In the genomic region with DNA sequence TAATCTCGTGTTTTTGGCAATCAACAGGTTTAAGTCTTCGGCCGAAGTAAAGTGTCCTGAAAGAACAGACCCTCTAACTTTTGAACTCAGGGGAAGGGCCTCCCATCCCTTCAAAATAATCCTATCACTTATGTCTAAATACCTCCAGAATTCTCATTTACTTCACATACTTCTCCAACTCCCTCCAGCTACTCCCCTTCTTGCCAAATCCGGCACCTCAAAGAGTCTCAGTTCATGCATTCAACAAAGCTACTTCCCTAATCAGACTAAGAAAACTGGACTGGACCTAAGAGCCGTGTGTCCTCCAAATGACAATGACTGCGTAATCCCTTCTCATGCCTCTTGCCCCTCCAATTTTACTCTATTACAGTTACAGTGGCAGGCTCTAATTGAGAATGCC, we compare ENCODE assay signal across 1 cellular context.
TF ChIP-seq lines count a peak whose summit lies in the region.

No MANE protein-coding gene starts in this region.

TF ChIP-seq in GM12878, 131 proteins besides CTCF, POLR2A, EP300 and RAD21:
- TF ChIP-seq RBBP5 (conservative IDR thresholded peaks at IDR 0.05): no peak
- TF ChIP-seq KLF5 (IDR thresholded peaks at IDR 0.05; ENCODE audit: partially characterized antibody): no peak
- TF ChIP-seq, protein P1, sequence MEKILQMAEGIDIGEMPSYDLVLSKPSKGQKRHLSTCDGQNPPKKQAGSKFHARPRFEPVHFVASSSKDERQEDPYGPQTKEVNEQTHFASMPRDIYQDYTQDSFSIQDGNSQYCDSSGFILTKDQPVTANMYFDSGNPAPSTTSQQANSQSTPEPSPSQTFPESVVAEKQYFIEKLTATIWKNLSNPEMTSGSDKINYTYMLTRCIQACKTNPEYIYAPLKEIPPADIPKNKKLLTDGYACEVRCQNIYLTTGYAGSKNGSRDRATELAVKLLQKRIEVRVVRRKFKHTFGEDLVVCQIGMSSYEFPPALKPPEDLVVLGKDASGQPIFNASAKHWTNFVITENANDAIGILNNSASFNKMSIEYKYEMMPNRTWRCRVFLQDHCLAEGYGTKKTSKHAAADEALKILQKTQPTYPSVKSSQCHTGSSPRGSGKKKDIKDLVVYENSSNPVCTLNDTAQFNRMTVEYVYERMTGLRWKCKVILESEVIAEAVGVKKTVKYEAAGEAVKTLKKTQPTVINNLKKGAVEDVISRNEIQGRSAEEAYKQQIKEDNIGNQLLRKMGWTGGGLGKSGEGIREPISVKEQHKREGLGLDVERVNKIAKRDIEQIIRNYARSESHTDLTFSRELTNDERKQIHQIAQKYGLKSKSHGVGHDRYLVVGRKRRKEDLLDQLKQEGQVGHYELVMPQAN (conservative IDR thresholded peaks at IDR 0.05): no peak
- TF ChIP-seq ATF7 (IDR thresholded peaks at IDR 0.05; ENCODE audit: low read depth): no peak
- TF ChIP-seq TCF7 (IDR thresholded peaks at IDR 0.05; ENCODE audit: borderline replicate concordance): no peak
- no peak for TF ChIP-seq CREB1 (IDR thresholded peaks at IDR 0.05; ENCODE audit: low read depth)
- TF ChIP-seq SMAD1 (IDR thresholded peaks at IDR 0.05; ENCODE audit: low read depth, partially characterized antibody): no peak
- TF ChIP-seq PML (IDR thresholded peaks at IDR 0.05; ENCODE audit: low read length): no peak
- no peak for TF ChIP-seq EZH2 (IDR thresholded peaks at IDR 0.05; ENCODE audit: borderline replicate concordance, control insufficient read depth, low read depth, low read length)
- TF ChIP-seq, protein P2, sequence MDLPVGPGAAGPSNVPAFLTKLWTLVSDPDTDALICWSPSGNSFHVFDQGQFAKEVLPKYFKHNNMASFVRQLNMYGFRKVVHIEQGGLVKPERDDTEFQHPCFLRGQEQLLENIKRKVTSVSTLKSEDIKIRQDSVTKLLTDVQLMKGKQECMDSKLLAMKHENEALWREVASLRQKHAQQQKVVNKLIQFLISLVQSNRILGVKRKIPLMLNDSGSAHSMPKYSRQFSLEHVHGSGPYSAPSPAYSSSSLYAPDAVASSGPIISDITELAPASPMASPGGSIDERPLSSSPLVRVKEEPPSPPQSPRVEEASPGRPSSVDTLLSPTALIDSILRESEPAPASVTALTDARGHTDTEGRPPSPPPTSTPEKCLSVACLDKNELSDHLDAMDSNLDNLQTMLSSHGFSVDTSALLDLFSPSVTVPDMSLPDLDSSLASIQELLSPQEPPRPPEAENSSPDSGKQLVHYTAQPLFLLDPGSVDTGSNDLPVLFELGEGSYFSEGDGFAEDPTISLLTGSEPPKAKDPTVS (IDR thresholded peaks at IDR 0.05; ENCODE audit: low read depth, low read length): no peak
- no peak for TF ChIP-seq MTA2 (IDR thresholded peaks at IDR 0.05; ENCODE audit: low read depth)
- TF ChIP-seq, protein P3, sequence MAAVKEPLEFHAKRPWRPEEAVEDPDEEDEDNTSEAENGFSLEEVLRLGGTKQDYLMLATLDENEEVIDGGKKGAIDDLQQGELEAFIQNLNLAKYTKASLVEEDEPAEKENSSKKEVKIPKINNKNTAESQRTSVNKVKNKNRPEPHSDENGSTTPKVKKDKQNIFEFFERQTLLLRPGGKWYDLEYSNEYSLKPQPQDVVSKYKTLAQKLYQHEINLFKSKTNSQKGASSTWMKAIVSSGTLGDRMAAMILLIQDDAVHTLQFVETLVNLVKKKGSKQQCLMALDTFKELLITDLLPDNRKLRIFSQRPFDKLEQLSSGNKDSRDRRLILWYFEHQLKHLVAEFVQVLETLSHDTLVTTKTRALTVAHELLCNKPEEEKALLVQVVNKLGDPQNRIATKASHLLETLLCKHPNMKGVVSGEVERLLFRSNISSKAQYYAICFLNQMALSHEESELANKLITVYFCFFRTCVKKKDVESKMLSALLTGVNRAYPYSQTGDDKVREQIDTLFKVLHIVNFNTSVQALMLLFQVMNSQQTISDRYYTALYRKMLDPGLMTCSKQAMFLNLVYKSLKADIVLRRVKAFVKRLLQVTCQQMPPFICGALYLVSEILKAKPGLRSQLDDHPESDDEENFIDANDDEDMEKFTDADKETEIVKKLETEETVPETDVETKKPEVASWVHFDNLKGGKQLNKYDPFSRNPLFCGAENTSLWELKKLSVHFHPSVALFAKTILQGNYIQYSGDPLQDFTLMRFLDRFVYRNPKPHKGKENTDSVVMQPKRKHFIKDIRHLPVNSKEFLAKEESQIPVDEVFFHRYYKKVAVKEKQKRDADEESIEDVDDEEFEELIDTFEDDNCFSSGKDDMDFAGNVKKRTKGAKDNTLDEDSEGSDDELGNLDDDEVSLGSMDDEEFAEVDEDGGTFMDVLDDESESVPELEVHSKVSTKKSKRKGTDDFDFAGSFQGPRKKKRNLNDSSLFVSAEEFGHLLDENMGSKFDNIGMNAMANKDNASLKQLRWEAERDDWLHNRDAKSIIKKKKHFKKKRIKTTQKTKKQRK (IDR thresholded peaks at IDR 0.05; ENCODE audit: low read depth, low read length): no peak
- TF ChIP-seq NR2F1 (conservative IDR thresholded peaks at IDR 0.05): no peak
- TF ChIP-seq, protein P4, sequence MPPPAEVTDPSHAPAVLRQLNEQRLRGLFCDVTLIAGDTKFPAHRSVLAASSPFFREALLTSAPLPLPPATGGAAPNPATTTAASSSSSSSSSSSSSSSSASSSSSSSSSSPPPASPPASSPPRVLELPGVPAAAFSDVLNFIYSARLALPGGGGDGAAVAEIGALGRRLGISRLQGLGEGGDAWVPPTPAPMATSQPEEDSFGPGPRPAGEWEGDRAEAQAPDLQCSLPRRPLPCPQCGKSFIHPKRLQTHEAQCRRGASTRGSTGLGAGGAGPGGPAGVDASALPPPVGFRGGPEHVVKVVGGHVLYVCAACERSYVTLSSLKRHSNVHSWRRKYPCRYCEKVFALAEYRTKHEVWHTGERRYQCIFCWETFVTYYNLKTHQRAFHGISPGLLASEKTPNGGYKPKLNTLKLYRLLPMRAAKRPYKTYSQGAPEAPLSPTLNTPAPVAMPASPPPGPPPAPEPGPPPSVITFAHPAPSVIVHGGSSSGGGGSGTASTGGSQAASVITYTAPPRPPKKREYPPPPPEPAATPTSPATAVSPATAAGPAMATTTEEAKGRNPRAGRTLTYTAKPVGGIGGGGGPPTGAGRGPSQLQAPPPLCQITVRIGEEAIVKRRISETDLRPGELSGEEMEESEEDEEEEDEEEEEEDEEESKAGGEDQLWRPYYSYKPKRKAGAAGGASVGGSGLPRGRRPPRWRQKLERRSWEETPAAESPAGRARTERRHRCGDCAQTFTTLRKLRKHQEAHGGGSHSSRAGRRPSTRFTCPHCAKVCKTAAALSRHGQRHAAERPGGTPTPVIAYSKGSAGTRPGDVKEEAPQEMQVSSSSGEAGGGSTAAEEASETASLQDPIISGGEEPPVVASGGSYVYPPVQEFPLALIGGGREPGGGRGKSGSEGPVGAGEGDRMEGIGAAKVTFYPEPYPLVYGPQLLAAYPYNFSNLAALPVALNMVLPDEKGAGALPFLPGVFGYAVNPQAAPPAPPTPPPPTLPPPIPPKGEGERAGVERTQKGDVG (CRISPR knock-in tag; IDR thresholded peaks at IDR 0.05): no peak
- TF ChIP-seq DPF2 (IDR thresholded peaks at IDR 0.05): no peak
TF ChIP-seq in GM12878: peak in this region for 0.
